Comparison of ENCODE assay signal across 8 cellular contexts in genomic region chr16:11851301-11852091, GRCh38. TPM values are rescaled to one million over a fixed set of nuclear protein-coding genes. Genes with fewer than 3 reads are reported as not detected.
DNase-seq lines count a peak whose midpoint lies in the region; ATAC-seq and TF ChIP-seq lines count a peak whose summit lies in the region.

RSL1D1 (minus strand) TSS chr16:11851542; CDS start chr16:11851512, 30 bp downstream.

- H3K9me3 ChIP-seq in CD4-positive, CD25-positive, alpha-beta regulatory T cell (ENCODE audit: control insufficient read depth in 2 of 2, low read length in 2 of 2), result no peaks in the 10 kb centered on the region
- H3K9me3 ChIP-seq in right lobe of liver, result no peaks in the 10 kb centered on the region

- peaks cover 30% of the 10 kb centered on the region for H3K36me3 Mint-ChIP-seq in CD4-positive, CD25-positive, alpha-beta regulatory T cell

- H3K27ac Mint-ChIP-seq in CD4-positive, CD25-positive, alpha-beta regulatory T cell, result peak within 1 kb of the TSS; percentile 96 to 97 (median 97)

- peaks cover 28% of the 10 kb centered on the region for H3K36me3 ChIP-seq in CD4-positive, CD25-positive, alpha-beta regulatory T cell (ENCODE audit: control insufficient read depth, insufficient read depth, low read length)
- H3K36me3 ChIP-seq in right lobe of liver, result peaks cover 5 to 36% (median 10%) of the 10 kb centered on the region in 4 donors

- peak; percentile 82 to 88 for ATAC-seq in CD4-positive, CD25-positive, alpha-beta regulatory T cell (ENCODE audit: low read depth in 2 of 2)
- ATAC-seq in GM19438 (IDR thresholded peaks at IDR 0.05; ENCODE audit: low read depth, unreplicated experiment) (peak; percentile 67), HG03571 (IDR thresholded peaks at IDR 0.05; ENCODE audit: unreplicated experiment) (peak; percentile 78), right lobe of liver (peak; percentile 96 to 98 (median 98))

- H3K27me3 ChIP-seq in CD4-positive, CD25-positive, alpha-beta regulatory T cell (ENCODE audit: control insufficient read depth, insufficient read depth, low read length), result no peaks in the 10 kb centered on the region
- H3K27me3 ChIP-seq in right lobe of liver, result no peaks in the 10 kb centered on the region

- TF ChIP-seq POLR2A in right lobe of liver (IDR thresholded peaks at IDR 0.05), result peak; percentile 90

- H3K4me1 ChIP-seq in CD4-positive, CD25-positive, alpha-beta regulatory T cell (ENCODE audit: control insufficient read depth, insufficient read depth, low read length, poor library complexity, severe bottlenecking), result peaks cover 43% of the 10 kb centered on the region
- peaks cover 0 to 21% (median 7%) of the 10 kb centered on the region in 4 donors for H3K4me1 ChIP-seq in right lobe of liver

- intact Hi-C loops in right lobe of liver (cut with DNase I), result no loop called here

- 0% methylated on average over 13 of the region's 56 CpGs for WGBS in right lobe of liver (ENCODE audit: insufficient coverage, low coverage, low lambda C conversion rate, missing lambda C conversion rate)

- peak; percentile 90 to 97 (median 96) for DNase-seq in CD4-positive, CD25-positive, alpha-beta regulatory T cell
- DNase-seq in NCI-H774 (lab: John Stamatoyannopoulos, UW) (peak; percentile 92), dermis microvascular lymphatic vessel endothelial cell (ENCODE audit: low read depth in 2 of 2) (peak; percentile 87 to 94), right lobe of liver (peak; percentile 91 to 93 (median 93))
- peak; percentile 88 for DNase-seq in activated CD4-positive, alpha-beta T cell treated with anti-CD3 and anti-CD28 coated beads, Interleukin-2, amount 50 U/mL, for 4 hours
- peak; percentile 93 for DNase-seq in stimulated activated CD4-positive, alpha-beta T cell treated with anti-CD3 and anti-CD28 coated beads, Interleukin-4, amount 100 ng/mL, for 24 hours

- H3K4me3 Mint-ChIP-seq in CD4-positive, CD25-positive, alpha-beta regulatory T cell, result peak within 1 kb of the TSS; percentile 95 to 100 (median 98)

- no peak for TF ChIP-seq CTCF in right lobe of liver (IDR thresholded peaks at IDR 0.05)

- H3K27me3 Mint-ChIP-seq in CD4-positive, CD25-positive, alpha-beta regulatory T cell, result peaks cover 4% of the 10 kb centered on the region

- H3K4me3 ChIP-seq in CD4-positive, CD25-positive, alpha-beta regulatory T cell (ENCODE audit: low read depth, low read length), result peak within 1 kb of the TSS; percentile 93
- H3K4me3 ChIP-seq in right lobe of liver, result peak within 1 kb of the TSS; percentile 63 to 94 (median 87)

- H3K27ac ChIP-seq in CD4-positive, CD25-positive, alpha-beta regulatory T cell (ENCODE audit: insufficient read depth, low read length, poor library complexity, severe bottlenecking), result peak within 1 kb of the TSS; percentile 92
- H3K27ac ChIP-seq in right lobe of liver, result peak within 1 kb of the TSS; percentile 71 to 87 (median 75)

- H3K9me3 Mint-ChIP-seq in CD4-positive, CD25-positive, alpha-beta regulatory T cell, result no peaks in the 10 kb centered on the region

- peaks cover 18 to 70% (median 46%) of the 10 kb centered on the region in 4 donors for H3K4me1 Mint-ChIP-seq in CD4-positive, CD25-positive, alpha-beta regulatory T cell

RNA-seq across cellular contexts. Expression of gene RSL1D1, which starts in this region (rescaled TPM):
- 145 TPM for total RNA-seq in CD4-positive, CD25-positive, alpha-beta regulatory T cell
- polyA plus RNA-seq in CD4-positive, CD25-positive, alpha-beta regulatory T cell, result 100 to 1,000 TPM; 106 to 235 (median 181) TPM
- 30.6 and 31.4 TPM in 2 replicates for total RNA-seq in dermis microvascular lymphatic vessel endothelial cell
- total RNA-seq in right lobe of liver, result 10 to 100 TPM; 38.1 to 77.3 (median 54.9) TPM

Comparison
In these comparisons a context has a peak if more than half of its experiments do, and no peak if none do; other contexts are left out.
1. Peak in every context shown above with its lines: DNase-seq, ATAC-seq, H3K4me3 ChIP-seq and H3K27ac ChIP-seq.